In the genomic region with DNA sequence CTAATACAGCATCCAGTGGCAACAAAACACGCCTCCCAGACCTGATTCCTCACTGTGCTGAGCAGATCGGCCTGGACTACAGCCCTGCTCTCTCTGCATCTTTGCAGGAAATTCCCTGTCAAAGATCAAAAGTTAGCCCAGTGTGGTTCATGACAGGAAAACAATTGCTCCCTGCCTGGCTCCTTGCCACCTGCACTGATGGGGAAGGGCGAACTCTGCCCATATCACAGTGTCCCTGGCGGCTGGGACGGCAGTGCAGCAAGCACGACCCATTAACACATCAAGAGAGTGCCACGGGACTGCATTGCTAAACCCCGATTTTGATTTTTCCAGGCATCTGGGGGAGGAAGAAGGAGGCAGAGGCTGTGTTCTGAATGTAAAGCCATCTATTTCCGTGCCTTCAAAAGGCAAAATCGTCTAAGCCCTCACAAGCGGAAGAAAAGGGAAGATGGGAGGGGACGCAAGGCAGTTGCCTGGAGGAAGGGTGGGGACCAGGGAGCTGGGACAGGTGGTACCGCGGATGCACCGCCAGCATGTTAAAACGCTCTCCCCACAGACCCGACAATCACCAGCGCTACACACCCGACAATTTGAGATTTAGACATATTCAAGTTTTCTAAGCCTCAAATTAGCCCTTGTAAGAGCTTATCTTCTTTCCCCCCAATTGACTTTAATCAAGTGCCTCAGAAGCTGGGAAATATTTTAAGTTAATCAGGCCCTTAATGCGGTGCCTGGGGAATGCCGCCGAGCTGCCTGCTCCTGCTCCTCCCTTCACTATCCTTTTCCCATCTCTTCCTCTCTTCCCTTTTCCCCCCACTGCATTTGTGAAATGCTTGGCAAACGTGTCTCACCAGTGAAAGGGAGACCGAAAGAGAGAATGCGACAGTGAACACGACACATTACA, we compare ENCODE assay signal across 11 cellular contexts.
DNase-seq lines count a peak whose midpoint lies in the region; ATAC-seq and TF ChIP-seq lines count a peak whose summit lies in the region.
"Had no signal": no experiment of that assay in that cellular context is flagged by ENCODE, and none has a peak within 500 bp of the region (broad histone marks: within the 10 kb centered on the region; RNA-seq: fewer than 3 reads in every experiment).

No MANE protein-coding gene starts in this region.

- H3K4me3 Mint-ChIP-seq in progenitor cell of endocrine pancreas (ENCODE audit: low read depth) (no peak overlapping the region), HFFc6 (no peak overlapping the region)

- H3K9me3 Mint-ChIP-seq in progenitor cell of endocrine pancreas (ENCODE audit: low read depth) (no peaks in the 10 kb centered on the region), HFFc6 (no peaks in the 10 kb centered on the region)

- intact Hi-C loops in left ventricle myocardium superior (cut with micrococcal nuclease), result no loop called here

- ATAC-seq in left ventricle myocardium superior (peak; percentile 38), HG03342 (IDR thresholded peaks at IDR 0.05; ENCODE audit: unreplicated experiment) (no peak)

- no peaks in the 10 kb centered on the region for H3K36me3 ChIP-seq in ES-I3 (ENCODE audit: insufficient read depth, low read length)

- H3K27ac Mint-ChIP-seq in progenitor cell of endocrine pancreas (no peak overlapping the region), HFFc6 (no peak overlapping the region)

- H3K36me3 Mint-ChIP-seq in progenitor cell of endocrine pancreas (ENCODE audit: insufficient read depth), result no peaks in the 10 kb centered on the region
- H3K36me3 Mint-ChIP-seq in HFFc6 (ENCODE audit: low read depth), result no peaks in the 10 kb centered on the region

- DNase-seq in SW480 (ENCODE audit: low spot score) (peak; percentile 56), left ventricle myocardium superior (no peak), progenitor cell of endocrine pancreas (ENCODE audit: low spot score, unreplicated experiment) (no peak), SHP77 (lab: John Stamatoyannopoulos, UW) (no peak), mesenteric fat pad (ENCODE audit: low spot score) (no peak), HFFc6 (no peak)
- DNase-seq: activated CD4-positive, alpha-beta T cell treated with anti-CD3 and anti-CD28 coated beads for 48 hours; activated naive CD4-positive, alpha-beta T cell; NCI-H446 had no signal

- no peaks in the 10 kb centered on the region for H3K9me3 ChIP-seq in ES-I3 (ENCODE audit: control insufficient read depth, insufficient read depth, low read length)

- peak overlapping the region; percentile 23; the same call in 1 of the 2 replicates for H3K9ac ChIP-seq in ES-I3 (ENCODE audit: low read depth, low read length)

- H3K27me3 Mint-ChIP-seq in progenitor cell of endocrine pancreas, result peaks cover 55% of the 10 kb centered on the region
- H3K27me3 Mint-ChIP-seq in HFFc6 (ENCODE audit: insufficient read depth), result peaks cover 2% of the 10 kb centered on the region; the same call in 1 of the 2 replicates

- H3K4me1 Mint-ChIP-seq in progenitor cell of endocrine pancreas (ENCODE audit: low read depth), result peaks cover 2% of the 10 kb centered on the region
- peaks cover 32% of the 10 kb centered on the region for H3K4me1 Mint-ChIP-seq in HFFc6 (ENCODE audit: low read depth)

- peaks cover 18% of the 10 kb centered on the region for H3K4me1 ChIP-seq in ES-I3 (ENCODE audit: insufficient read depth, low read length)

- peak; percentile 9 for TF ChIP-seq CTCF in progenitor cell of endocrine pancreas (IDR thresholded peaks at IDR 0.05; ENCODE audit: unreplicated experiment)
- no peak for TF ChIP-seq CTCF in HFFc6 (IDR thresholded peaks at IDR 0.05)
